ENCODE assay signal across 24 cellular contexts in genomic region chr6:168615837-168616236, GRCh38.
"Had no signal": no experiment of that assay in that cellular context is flagged by ENCODE, and none has a peak within 500 bp of the region (broad histone marks: within the 10 kb centered on the region; RNA-seq: fewer than 3 reads in every experiment).

No MANE protein-coding gene starts in this region.

- H3K27ac Mint-ChIP-seq: activated CD4-positive, alpha-beta memory T cell treated with anti-CD3 and anti-CD28 coated beads, Interleukin-2, amount 10 ng/mL, durations not matched to agents 7 days and 5 days; activated CD8-positive, alpha-beta memory T cell treated with anti-CD3 and anti-CD28 coated beads, Interleukin-2, amount 10 ng/mL, durations not matched to agents 7 days and 5 days; activated naive CD8-positive, alpha-beta T cell treated with anti-CD3 and anti-CD28 coated beads for 36 hours; T-helper 2 cell treated with Interferon-gamma antibody and Interleukin-4, amounts not matched to agents 5 μg/mL and 100 μg/mL, for 36 hours; WTC11 had no signal

- H3K9me3 ChIP-seq: lower lobe of right lung, transverse colon, vagina had no signal

- H3K4me3 ChIP-seq: cardiac muscle cell, lower lobe of right lung, transverse colon, vagina had no signal

- ATAC-seq: activated CD8-positive, alpha-beta memory T cell treated with anti-CD3 and anti-CD28 coated beads, Interleukin-2, amount 10 ng/mL, durations not matched to agents 7 days and 5 days; foreskin keratinocyte; left colon; WTC11 had no signal

- H3K4me1 ChIP-seq: foreskin keratinocyte, lower lobe of right lung, transverse colon, vagina had no signal

- DNase-seq: activated CD4-positive, alpha-beta memory T cell treated with anti-CD3 and anti-CD28 coated beads, Interleukin-2, amount 10 ng/mL, durations not matched to agents 7 days and 5 days; activated CD4-positive, alpha-beta T cell treated with anti-CD3 and anti-CD28 coated beads for 4 hours; activated CD8-positive, alpha-beta memory T cell treated with anti-CD3 and anti-CD28 coated beads, Interleukin-2, amount 10 ng/mL, durations not matched to agents 7 days and 5 days; activated naive CD4-positive, alpha-beta T cell; activated naive CD8-positive, alpha-beta T cell treated with anti-CD3 and anti-CD28 coated beads for 36 hours; amniotic stem cell; foreskin keratinocyte; glutamatergic neuron; hippocampal formation; islet precursor cell; left colon; lower lobe of right lung; retina; stimulated activated CD4-positive, alpha-beta T cell treated with anti-CD3 and anti-CD28 coated beads, Interleukin-1b, Interleukin-23, amount 100 ng/mL, for 48 hours; stimulated activated CD8-positive, alpha-beta memory T cell treated with anti-CD3 and anti-CD28 coated beads, Interleukin-4, amount 100 ng/mL, for 48 hours; stimulated activated naive CD4-positive, alpha-beta T cell treated with Interleukin-2 at 50 U/mL for 16 hours; transverse colon had no signal

- H3K27me3 ChIP-seq: cardiac muscle cell, foreskin keratinocyte, transverse colon, vagina had no signal

- H3K36me3 ChIP-seq: cardiac muscle cell, lower lobe of right lung, transverse colon, vagina had no signal

- H3K9me3 Mint-ChIP-seq: WTC11 had no signal

- H3K4me3 Mint-ChIP-seq: activated CD4-positive, alpha-beta memory T cell treated with anti-CD3 and anti-CD28 coated beads, Interleukin-2, amount 10 ng/mL, durations not matched to agents 7 days and 5 days; activated CD8-positive, alpha-beta memory T cell treated with anti-CD3 and anti-CD28 coated beads, Interleukin-2, amount 10 ng/mL, durations not matched to agents 7 days and 5 days; activated naive CD8-positive, alpha-beta T cell treated with anti-CD3 and anti-CD28 coated beads for 36 hours; nephron; T-helper 2 cell treated with Interferon-gamma antibody and Interleukin-4, amounts not matched to agents 5 μg/mL and 100 μg/mL, for 36 hours; WTC11 had no signal

- FAIRE-seq: TTC549 had no signal

- H3K36me3 Mint-ChIP-seq: activated CD8-positive, alpha-beta memory T cell treated with anti-CD3 and anti-CD28 coated beads, Interleukin-2, amount 10 ng/mL, durations not matched to agents 7 days and 5 days; activated naive CD8-positive, alpha-beta T cell treated with anti-CD3 and anti-CD28 coated beads for 36 hours had no signal

- H3K27ac ChIP-seq: cardiac muscle cell, epithelial cell of prostate, foreskin keratinocyte, lower lobe of right lung, transverse colon, vagina had no signal

- H3K27me3 Mint-ChIP-seq: activated CD4-positive, alpha-beta memory T cell treated with anti-CD3 and anti-CD28 coated beads, Interleukin-2, amount 10 ng/mL, durations not matched to agents 7 days and 5 days; activated CD8-positive, alpha-beta memory T cell treated with anti-CD3 and anti-CD28 coated beads, Interleukin-2, amount 10 ng/mL, durations not matched to agents 7 days and 5 days had no signal
